11 cellular contexts compared by ENCODE assay signal in the genomic region with DNA sequence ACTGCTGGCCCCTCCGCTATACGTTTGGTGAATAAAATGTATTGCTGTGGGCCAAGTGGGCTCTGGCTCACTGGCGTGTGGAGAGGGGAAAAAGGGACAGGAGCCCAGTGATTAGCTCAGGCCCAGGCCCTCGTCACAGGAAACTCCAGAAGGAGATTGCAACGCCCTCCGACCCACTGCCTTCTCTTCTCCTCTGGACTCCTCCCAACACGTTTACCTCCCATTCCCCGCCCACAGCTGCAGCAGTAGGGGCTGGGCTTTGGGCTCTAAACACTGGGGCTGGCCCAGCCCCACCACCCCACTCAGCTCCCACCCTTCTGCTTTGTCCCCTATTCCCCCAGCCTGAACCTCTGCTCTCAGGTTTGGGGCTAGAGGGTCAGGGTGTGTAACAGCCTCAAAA.
A peak's percentile ranks its signal among the peaks of the same experiment; 100 is the strongest.
DNase-seq lines count a peak whose midpoint lies in the region; ATAC-seq and TF ChIP-seq lines count a peak whose summit lies in the region.
"Had no signal": no experiment of that assay in that cellular context is flagged by ENCODE, and none has a peak within 500 bp of the region (broad histone marks: within the 10 kb centered on the region; RNA-seq: fewer than 3 reads in every experiment).

No MANE protein-coding gene starts in this region.

- H3K27ac Mint-ChIP-seq in T-helper 2 cell treated with Interferon-gamma antibody and Interleukin-4, amounts not matched to agents 5 μg/mL and 100 μg/mL, for 36 hours: no peak overlapping the region

- H3K4me1 Mint-ChIP-seq in T-helper 2 cell treated with Interferon-gamma antibody and Interleukin-4, amounts not matched to agents 5 μg/mL and 100 μg/mL, for 36 hours (ENCODE audit: low read depth): peaks cover 12% of the 10 kb centered on the region

- H3K36me3 Mint-ChIP-seq in T-helper 2 cell treated with Interferon-gamma antibody and Interleukin-4, amounts not matched to agents 5 μg/mL and 100 μg/mL, for 36 hours (ENCODE audit: low read depth): peaks cover 3% of the 10 kb centered on the region

- H3K27me3 Mint-ChIP-seq in T-helper 2 cell treated with Interferon-gamma antibody and Interleukin-4, amounts not matched to agents 5 μg/mL and 100 μg/mL, for 36 hours (ENCODE audit: low read depth): no peaks in the 10 kb centered on the region

- no peak overlapping the region for H3K4me3 Mint-ChIP-seq in T-helper 2 cell treated with Interferon-gamma antibody and Interleukin-4, amounts not matched to agents 5 μg/mL and 100 μg/mL, for 36 hours

- no peaks in the 10 kb centered on the region for H3K9me3 ChIP-seq in BE2C

- ATAC-seq in omental fat pad (ENCODE audit: low FRiP score) (peak; percentile 16), HG03354 (IDR thresholded peaks at IDR 0.05; ENCODE audit: poor library complexity, severe bottlenecking, unreplicated experiment) (no peak), GM18517 (IDR thresholded peaks at IDR 0.05; ENCODE audit: unreplicated experiment) (no peak)

- DNase-seq in BE2C: peak; percentile 23
- peak; percentile 2 for DNase-seq in NCI-H2227 treated with DMSO at 0.1 percent for 48 hours (lab: John Stamatoyannopoulos, UW)
- peak; percentile 60 for DNase-seq in fibroblast of the aortic adventitia (ENCODE audit: low read depth)
- DNase-seq in omental fat pad (ENCODE audit: low spot score): no peak
- DNase-seq in T-helper 2 cell treated with Interferon-gamma antibody and Interleukin-4, amounts not matched to agents 5 μg/mL and 100 μg/mL, for 36 hours (ENCODE audit: low spot score): no peak
- no peak for DNase-seq in NCI-H82 treated with DMSO at 0.1 percent for 48 hours (lab: John Stamatoyannopoulos, UW; ENCODE audit: unreplicated experiment)
- DNase-seq: activated effector memory CD4-positive, alpha-beta T cell treated with Interleukin-2 at 50 U/mL for 16 hours; cerebellar nuclear complex; NCI-H510A had no signal

- H3K27me3 ChIP-seq in BE2C: no peaks in the 10 kb centered on the region

- TF ChIP-seq CTCF in BE2C (IDR thresholded peaks at IDR 0.05; ENCODE audit: low read depth, low read length) (no peak), fibroblast of the aortic adventitia (IDR thresholded peaks at IDR 0.05; ENCODE audit: insufficient read depth, low read length) (no peak), omental fat pad (IDR thresholded peaks at IDR 0.05) (no peak)

- H3K4me3 ChIP-seq in BE2C (ENCODE audit: low read depth, low read length) (no peak overlapping the region), fibroblast of the aortic adventitia (ENCODE audit: low read depth, low read length) (no peak overlapping the region)

- H3K9me3 Mint-ChIP-seq in T-helper 2 cell treated with Interferon-gamma antibody and Interleukin-4, amounts not matched to agents 5 μg/mL and 100 μg/mL, for 36 hours: no peaks in the 10 kb centered on the region

- no peaks in the 10 kb centered on the region; the same call in 1 of the 2 replicates for H3K36me3 ChIP-seq in BE2C

- H3K4me1 ChIP-seq in BE2C: peaks cover 10% of the 10 kb centered on the region; the same call in 1 of the 2 replicates

Comparison
In these comparisons a context has a peak if more than half of its experiments do, and no peak if none do; other contexts are left out.
1. DNase-seq: peak in BE2C (single experiment), NCI-H2227 treated with DMSO at 0.1 percent for 48 hours (single experiment) and fibroblast of the aortic adventitia (single experiment); none in omental fat pad (single experiment), T-helper 2 cell treated with Interferon-gamma antibody and Interleukin-4, amounts not matched to agents 5 μg/mL and 100 μg/mL, for 36 hours (single experiment) and NCI-H82 treated with DMSO at 0.1 percent for 48 hours (single experiment).